8 cellular contexts compared by ENCODE assay signal in the genomic region with DNA sequence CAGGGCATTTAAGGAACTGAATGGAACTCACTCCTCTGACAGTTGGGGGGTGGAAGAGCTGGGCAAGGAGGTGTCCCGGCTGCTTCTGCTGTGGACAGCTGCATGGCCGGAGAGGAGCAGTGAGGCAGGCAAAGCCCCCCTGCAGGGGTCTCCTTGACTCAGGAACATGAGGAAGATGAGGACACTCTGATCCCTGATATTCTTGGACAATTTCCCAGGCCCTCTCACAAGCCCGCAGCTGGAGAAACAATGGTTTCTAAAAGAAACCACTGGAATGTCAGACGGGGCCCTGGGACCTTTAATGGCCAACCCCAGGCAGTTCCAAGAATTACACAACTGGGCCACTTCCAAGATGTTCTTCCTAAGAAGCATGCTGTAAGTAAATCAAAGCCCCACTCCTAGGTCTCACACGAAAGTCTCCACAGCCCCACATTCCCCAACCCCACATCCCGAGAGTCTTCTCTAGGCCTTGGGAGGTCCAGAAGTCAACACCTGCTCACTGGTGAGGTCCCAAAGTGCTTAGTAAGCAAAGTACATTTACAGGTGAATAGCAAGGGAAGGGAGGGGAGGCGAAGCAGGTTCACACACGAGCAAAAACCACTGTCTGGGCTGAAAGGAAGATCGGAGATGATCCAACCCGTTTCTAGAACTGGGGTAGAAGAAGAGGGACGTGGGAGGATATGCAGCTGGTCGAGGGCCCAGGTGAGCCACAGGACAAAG. TPM values are rescaled to one million over a fixed set of nuclear protein-coding genes. Genes with fewer than 3 reads are reported as not detected.
DNase-seq lines count a peak whose midpoint lies in the region; ATAC-seq and TF ChIP-seq lines count a peak whose summit lies in the region.

No MANE protein-coding gene starts in this region.

- peaks cover 44% of the 10 kb centered on the region for H3K79me2 ChIP-seq in DND-41 (ENCODE audit: insufficient read depth, low read length)

- H3K27me3 ChIP-seq in DND-41 (ENCODE audit: insufficient read depth, low read length, poor library complexity): no peaks in the 10 kb centered on the region

- H2AFZ ChIP-seq in DND-41 (ENCODE audit: low read depth, low read length): peak overlapping the region; percentile 91

- H3K4me2 ChIP-seq in DND-41 (ENCODE audit: insufficient read depth, low read length): peak overlapping the region; percentile 96

- peak overlapping the region in 1 of 2 experiments; percentile 90; a peak in 2 of 4 replicates for H3K4me3 ChIP-seq in DND-41 (ENCODE audit: low read depth in 1 of 2, low read length in 2 of 2)
- peak overlapping the region; percentile 54 for H3K4me3 ChIP-seq in fibroblast of the aortic adventitia (ENCODE audit: low read depth, low read length)

- H3K9ac ChIP-seq in DND-41 (ENCODE audit: low read depth, low read length): peak overlapping the region; percentile 75; the same call in 1 of the 2 replicates

- H3K27ac ChIP-seq in DND-41 (ENCODE audit: low read length): peak overlapping the region; percentile 84; the same call in 1 of the 2 replicates

- DNase-seq in DND-41 (no peak), RPMI8226 (peak; percentile 85), fibroblast of the aortic adventitia (ENCODE audit: low read depth) (peak; percentile 95), renal cortical epithelial cell (ENCODE audit: low read depth) (peak; percentile 88), NCI-H2081 (lab: John Stamatoyannopoulos, UW) (no peak)
- no peak for DNase-seq in stimulated activated naive CD4-positive, alpha-beta T cell treated with Interleukin-2 at 50 U/mL for 16 hours (lab: John Stamatoyannopoulos, UW)

- TF ChIP-seq CTCF in DND-41 (IDR thresholded peaks at IDR 0.05; ENCODE audit: borderline replicate concordance, extremely low read depth, low read length, poor library complexity, severe bottlenecking) (no peak), fibroblast of the aortic adventitia (IDR thresholded peaks at IDR 0.05; ENCODE audit: insufficient read depth, low read length) (peak; percentile 21)

- peaks cover 39% of the 10 kb centered on the region for H3K4me1 ChIP-seq in DND-41 (ENCODE audit: insufficient read depth, low read length)

- no peaks in the 10 kb centered on the region for H3K9me3 ChIP-seq in DND-41 (ENCODE audit: insufficient read depth, low read length, severe bottlenecking)

- no peak for ATAC-seq in DND-41 (ENCODE audit: insufficient read depth, low read depth)
- no peak for ATAC-seq in GM18870 (IDR thresholded peaks at IDR 0.05; ENCODE audit: unreplicated experiment)
- ATAC-seq in HG03039 (IDR thresholded peaks at IDR 0.05; ENCODE audit: unreplicated experiment): no peak

- H4K20me1 ChIP-seq in DND-41 (ENCODE audit: insufficient read depth, low read length): peaks cover 23% of the 10 kb centered on the region

- peaks cover 11% of the 10 kb centered on the region for H3K36me3 ChIP-seq in DND-41 (ENCODE audit: insufficient read depth, low read length)

RNA-seq across cellular contexts. Expression of gene CCDC86, which starts 1.0 kb away (rescaled TPM):
- 3.6 and 12.0 TPM in 2 replicates for total RNA-seq in fibroblast of the aortic adventitia (ENCODE audit: low replicate concordance)
- total RNA-seq in renal cortical epithelial cell: 6.4 and 21.2 TPM in 2 replicates

RNA-seq across cellular contexts. Expression of gene PTGDR2, which starts 14.9 kb away (rescaled TPM):
- total RNA-seq in fibroblast of the aortic adventitia (ENCODE audit: low replicate concordance): not detected in 2 replicates
- not detected in 2 replicates for total RNA-seq in renal cortical epithelial cell

RNA-seq across cellular contexts. Expression of gene ZP1, which starts 26.5 kb away (rescaled TPM):
- total RNA-seq in fibroblast of the aortic adventitia (ENCODE audit: low replicate concordance): not detected in 2 replicates
- total RNA-seq in renal cortical epithelial cell: not detected in 2 replicates

RNA-seq across cellular contexts. Expression of gene MS4A10, which starts 55.7 kb away (rescaled TPM):
- total RNA-seq in fibroblast of the aortic adventitia (ENCODE audit: low replicate concordance): not detected in 2 replicates
- not detected in 2 replicates for total RNA-seq in renal cortical epithelial cell

Comparison
In these comparisons a context has a peak if more than half of its experiments do, and no peak if none do; other contexts are left out.
1. DNase-seq: peak in RPMI8226 (single experiment), fibroblast of the aortic adventitia (single experiment) and renal cortical epithelial cell (single experiment); none in DND-41 (single experiment), stimulated activated naive CD4-positive, alpha-beta T cell treated with Interleukin-2 at 50 U/mL for 16 hours (single experiment) and NCI-H2081 (0 of 2).